1 cellular context compared by ENCODE assay signal in the genomic region with DNA sequence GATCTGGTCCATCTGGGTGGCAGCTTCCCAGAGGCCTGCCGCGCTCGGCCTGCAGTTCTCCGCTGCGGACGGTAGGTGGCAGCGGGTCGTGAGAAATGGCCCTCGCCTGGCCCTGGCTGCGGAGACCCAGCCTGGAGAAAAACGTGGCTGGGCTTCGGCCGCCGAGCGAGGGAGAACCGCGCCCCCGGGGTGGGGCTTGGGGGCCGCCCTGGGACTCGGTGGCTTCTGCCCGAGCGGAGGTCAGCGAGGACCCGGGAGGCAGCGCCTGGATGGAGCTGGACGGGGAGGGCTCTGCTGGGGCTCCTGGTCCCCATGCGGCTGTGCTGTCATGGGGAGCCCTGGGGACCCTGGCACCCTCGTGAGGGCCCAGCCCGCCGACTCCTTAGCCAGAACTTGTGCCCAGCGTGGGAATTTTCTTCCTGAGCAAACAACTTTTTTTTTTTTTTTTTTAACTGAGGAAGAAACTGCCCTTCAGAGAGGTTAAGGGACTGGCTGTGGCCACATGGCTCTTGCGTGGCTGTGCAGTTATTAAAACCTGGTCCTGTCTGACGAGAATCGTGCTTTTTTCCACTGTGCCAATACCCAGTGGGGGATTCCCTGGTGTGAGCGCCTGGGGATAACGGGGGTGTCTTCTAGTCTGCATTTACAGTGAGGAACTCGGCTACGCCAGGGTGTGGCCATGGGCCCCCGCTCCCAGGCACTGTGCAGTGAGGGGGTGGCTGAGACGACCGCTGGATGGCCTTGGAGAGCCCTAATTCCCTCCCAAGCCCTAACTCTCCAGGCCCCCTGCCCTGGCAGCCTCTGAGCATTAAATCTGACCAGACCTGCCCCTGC.
TF ChIP-seq lines count a peak whose summit lies in the region.

No MANE protein-coding gene starts in this region.

TF ChIP-seq in K562, 482 proteins besides CTCF, POLR2A, EP300 and RAD21 (continued from another document and continues in another):
- TF ChIP-seq, protein P1, sequence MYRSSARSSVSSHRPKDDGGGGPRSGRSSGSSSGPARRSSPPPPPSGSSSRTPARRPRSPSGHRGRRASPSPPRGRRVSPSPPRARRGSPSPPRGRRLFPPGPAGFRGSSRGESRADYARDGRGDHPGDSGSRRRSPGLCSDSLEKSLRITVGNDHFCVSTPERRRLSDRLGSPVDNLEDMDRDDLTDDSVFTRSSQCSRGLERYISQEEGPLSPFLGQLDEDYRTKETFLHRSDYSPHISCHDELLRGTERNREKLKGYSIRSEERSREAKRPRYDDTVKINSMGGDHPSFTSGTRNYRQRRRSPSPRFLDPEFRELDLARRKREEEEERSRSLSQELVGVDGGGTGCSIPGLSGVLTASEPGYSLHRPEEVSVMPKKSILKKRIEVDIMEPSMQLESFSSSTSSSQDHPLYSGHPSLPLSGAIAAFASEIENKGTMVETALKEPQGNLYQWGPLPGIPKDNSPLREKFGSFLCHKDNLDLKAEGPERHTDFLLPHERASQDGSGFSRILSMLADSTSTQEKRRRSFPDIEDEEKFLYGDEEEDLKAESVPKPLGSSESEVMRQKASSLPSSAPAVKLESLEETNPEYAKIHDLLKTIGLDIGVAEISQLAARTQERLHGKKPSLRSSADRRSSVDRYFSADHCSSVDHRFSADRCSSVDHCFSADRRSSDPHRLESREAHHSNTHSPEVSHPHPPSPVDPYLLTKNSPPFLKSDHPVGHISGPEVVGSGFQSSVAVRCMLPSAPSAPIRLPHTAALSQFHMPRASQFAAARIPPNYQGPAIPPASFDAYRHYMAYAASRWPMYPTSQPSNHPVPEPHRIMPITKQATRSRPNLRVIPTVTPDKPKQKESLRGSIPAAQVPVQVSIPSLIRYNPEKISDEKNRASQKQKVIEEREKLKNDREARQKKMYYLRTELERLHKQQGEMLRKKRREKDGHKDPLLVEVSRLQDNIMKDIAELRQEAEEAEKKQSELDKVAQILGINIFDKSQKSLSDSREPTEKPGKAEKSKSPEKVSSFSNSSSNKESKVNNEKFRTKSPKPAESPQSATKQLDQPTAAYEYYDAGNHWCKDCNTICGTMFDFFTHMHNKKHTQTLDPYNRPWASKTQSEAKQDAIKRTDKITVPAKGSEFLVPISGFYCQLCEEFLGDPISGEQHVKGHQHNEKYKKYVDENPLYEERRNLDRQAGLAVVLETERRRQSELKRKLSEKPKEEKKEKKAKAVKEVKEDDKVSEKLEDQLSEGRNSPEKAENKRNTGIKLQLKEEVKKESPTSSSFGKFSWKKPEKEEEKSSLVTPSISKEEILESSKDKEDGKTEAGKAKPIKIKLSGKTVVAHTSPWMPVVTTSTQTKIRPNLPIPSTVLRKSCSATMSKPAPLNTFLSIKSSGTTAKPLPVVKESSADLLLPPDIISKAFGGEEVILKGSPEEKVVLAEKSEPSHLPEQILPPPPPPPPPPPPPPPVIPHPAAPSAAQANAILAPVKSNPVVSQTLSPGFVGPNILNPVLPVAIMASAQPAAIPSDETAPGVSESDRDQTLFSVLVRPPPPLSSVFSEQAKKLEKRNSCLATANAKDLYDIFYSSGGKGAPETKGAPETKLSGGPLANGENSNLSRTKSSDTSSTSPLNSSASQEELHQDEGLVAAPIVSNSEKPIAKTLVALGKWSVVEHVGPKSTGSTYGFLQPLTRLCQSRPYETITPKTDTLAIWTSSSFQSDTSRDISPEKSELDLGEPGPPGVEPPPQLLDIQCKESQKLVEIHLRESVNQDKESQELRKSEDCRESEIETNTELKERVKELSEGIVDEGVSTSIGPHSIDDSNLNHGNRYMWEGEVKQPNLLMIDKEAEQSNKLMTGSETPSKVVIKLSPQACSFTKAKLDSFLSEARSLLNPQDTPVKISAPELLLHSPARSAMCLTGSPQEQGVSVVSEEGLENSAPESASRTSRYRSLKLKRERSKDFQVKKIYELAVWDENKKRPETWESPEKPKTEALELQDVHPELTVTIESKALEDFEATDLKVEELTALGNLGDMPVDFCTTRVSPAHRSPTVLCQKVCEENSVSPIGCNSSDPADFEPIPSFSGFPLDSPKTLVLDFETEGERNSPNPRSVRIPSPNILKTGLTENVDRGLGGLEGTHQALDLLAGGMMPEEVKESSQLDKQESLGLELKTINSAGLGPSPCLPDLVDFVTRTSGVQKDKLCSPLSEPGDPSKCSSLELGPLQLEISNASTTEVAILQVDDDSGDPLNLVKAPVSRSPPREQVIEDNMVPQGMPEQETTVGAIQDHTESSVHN (IDR thresholded peaks at IDR 0.05; ENCODE audit: borderline replicate concordance in 1 of 2, low read depth in 1 of 2): no peak
- TF ChIP-seq, protein P2, sequence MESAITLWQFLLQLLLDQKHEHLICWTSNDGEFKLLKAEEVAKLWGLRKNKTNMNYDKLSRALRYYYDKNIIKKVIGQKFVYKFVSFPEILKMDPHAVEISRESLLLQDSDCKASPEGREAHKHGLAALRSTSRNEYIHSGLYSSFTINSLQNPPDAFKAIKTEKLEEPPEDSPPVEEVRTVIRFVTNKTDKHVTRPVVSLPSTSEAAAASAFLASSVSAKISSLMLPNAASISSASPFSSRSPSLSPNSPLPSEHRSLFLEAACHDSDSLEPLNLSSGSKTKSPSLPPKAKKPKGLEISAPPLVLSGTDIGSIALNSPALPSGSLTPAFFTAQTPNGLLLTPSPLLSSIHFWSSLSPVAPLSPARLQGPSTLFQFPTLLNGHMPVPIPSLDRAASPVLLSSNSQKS (CRISPR knock-in tag; IDR thresholded peaks at IDR 0.05): no peak
- no peak for TF ChIP-seq ZNF589 (CRISPR knock-in tag; IDR thresholded peaks at IDR 0.05; ENCODE audit: low read depth)
- no peak for TF ChIP-seq CEBPB (tag; IDR thresholded peaks at IDR 0.05)
- TF ChIP-seq, protein P3, sequence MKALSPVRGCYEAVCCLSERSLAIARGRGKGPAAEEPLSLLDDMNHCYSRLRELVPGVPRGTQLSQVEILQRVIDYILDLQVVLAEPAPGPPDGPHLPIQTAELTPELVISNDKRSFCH (CRISPR knock-in tag; IDR thresholded peaks at IDR 0.05): no peak
- TF ChIP-seq, protein P3 (tag; IDR thresholded peaks at IDR 0.05): no peak
- no peak for TF ChIP-seq ZEB2 (IDR thresholded peaks at IDR 0.05)
- no peak for TF ChIP-seq SUPT5H (IDR thresholded peaks at IDR 0.05)
- TF ChIP-seq HMGN3 (IDR thresholded peaks at IDR 0.05; ENCODE audit: borderline replicate concordance, extremely low read depth, insufficient read length, low read depth, low read length): peak; percentile 94
- TF ChIP-seq, protein P4, sequence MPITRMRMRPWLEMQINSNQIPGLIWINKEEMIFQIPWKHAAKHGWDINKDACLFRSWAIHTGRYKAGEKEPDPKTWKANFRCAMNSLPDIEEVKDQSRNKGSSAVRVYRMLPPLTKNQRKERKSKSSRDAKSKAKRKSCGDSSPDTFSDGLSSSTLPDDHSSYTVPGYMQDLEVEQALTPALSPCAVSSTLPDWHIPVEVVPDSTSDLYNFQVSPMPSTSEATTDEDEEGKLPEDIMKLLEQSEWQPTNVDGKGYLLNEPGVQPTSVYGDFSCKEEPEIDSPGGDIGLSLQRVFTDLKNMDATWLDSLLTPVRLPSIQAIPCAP (CRISPR knock-in tag; IDR thresholded peaks at IDR 0.05; ENCODE audit: borderline replicate concordance): no peak
- TF ChIP-seq CEBPG (CRISPR knock-in tag; IDR thresholded peaks at IDR 0.05): no peak
- TF ChIP-seq CEBPG (tag; conservative IDR thresholded peaks at IDR 0.05 in 1 of 2, IDR thresholded peaks at IDR 0.05 in 1 of 2): no peak
- no peak for TF ChIP-seq KLF6 (CRISPR knock-in tag; IDR thresholded peaks at IDR 0.05; ENCODE audit: borderline replicate concordance)
- peak; percentile 100 for TF ChIP-seq TRIM25 (IDR thresholded peaks at IDR 0.05; ENCODE audit: borderline replicate concordance)
- TF ChIP-seq ASH1L (IDR thresholded peaks at IDR 0.05; ENCODE audit: borderline replicate concordance, low read depth, partially characterized antibody): no peak
- TF ChIP-seq ZNF316 (IDR thresholded peaks at IDR 0.05): no peak
- TF ChIP-seq HCFC1 (IDR thresholded peaks at IDR 0.05; ENCODE audit: low read depth, low read length): peak; percentile 66
- no peak for TF ChIP-seq NR2C1 (IDR thresholded peaks at IDR 0.05)
- TF ChIP-seq NR2C1 (tag; IDR thresholded peaks at IDR 0.05): no peak
- TF ChIP-seq POLR2G (IDR thresholded peaks at IDR 0.05; ENCODE audit: low read depth, low read length): peak; percentile 60
- TF ChIP-seq THAP12 (CRISPR knock-in tag; IDR thresholded peaks at IDR 0.05): no peak
- TF ChIP-seq KDM5B (IDR thresholded peaks at IDR 0.05; ENCODE audit: insufficient replicate concordance, low read depth, low read length): no peak
- no peak for TF ChIP-seq E2F1 (CRISPR knock-in tag; IDR thresholded peaks at IDR 0.05)
- TF ChIP-seq ZNF232 (CRISPR knock-in tag; IDR thresholded peaks at IDR 0.05): no peak
- no peak for TF ChIP-seq MEIS2 (IDR thresholded peaks at IDR 0.05; ENCODE audit: partially characterized antibody)
- TF ChIP-seq SMARCA4 (IDR thresholded peaks at IDR 0.05): peak; percentile 94
- TF ChIP-seq PPARD (CRISPR knock-in tag; IDR thresholded peaks at IDR 0.05): no peak
- no peak for TF ChIP-seq BRD4 (IDR thresholded peaks at IDR 0.05)
- TF ChIP-seq MTA1 (IDR thresholded peaks at IDR 0.05; ENCODE audit: borderline replicate concordance): no peak
- TF ChIP-seq POLR2B (IDR thresholded peaks at IDR 0.05; ENCODE audit: low read depth, partially characterized antibody): no peak
- TF ChIP-seq HIVEP1 (CRISPR knock-in tag; IDR thresholded peaks at IDR 0.05): no peak
- TF ChIP-seq NFE2 (IDR thresholded peaks at IDR 0.05; ENCODE audit: low read depth): no peak
- no peak for TF ChIP-seq RBM34 (IDR thresholded peaks at IDR 0.05; ENCODE audit: borderline replicate concordance, insufficient read depth, low read length)
- no peak for TF ChIP-seq POLR2AphosphoS5 (IDR thresholded peaks at IDR 0.05; ENCODE audit: control insufficient read depth, insufficient read depth, low read depth, low read length)
- no peak for TF ChIP-seq ZBTB49 (CRISPR knock-in tag; IDR thresholded peaks at IDR 0.05; ENCODE audit: borderline replicate concordance)
- TF ChIP-seq MLX (CRISPR knock-in tag; conservative IDR thresholded peaks at IDR 0.05): no peak
